1 cellular context compared by ENCODE assay signal in genomic region chrX:53686151-53686885, GRCh38.
A peak's percentile ranks its signal among the peaks of the same experiment; 100 is the strongest.
TF ChIP-seq lines count a peak whose summit lies in the region.

TSS of gene HUWE1 (minus strand) at chrX:53686719. CDS start at chrX:53654107, 32,612 bp downstream.

TF ChIP-seq in HEK293, 187 proteins besides CTCF, POLR2A, EP300 and RAD21 (continued from another document and continues in another):
- TF ChIP-seq ELK4 (IDR thresholded peaks at IDR 0.05; ENCODE audit: borderline replicate concordance, low read depth, low read length) (no peak), KLF9 (tag by site-specific recombination; IDR thresholded peaks at IDR 0.05; ENCODE audit: low read depth) (peak; percentile 73), ZNF610 (tag by site-specific recombination; IDR thresholded peaks at IDR 0.05; ENCODE audit: borderline replicate concordance) (0 out of 2 replicates have a peak, but pooled peaks have one; percentile 47), AEBP2 (tag by site-specific recombination; IDR thresholded peaks at IDR 0.05; ENCODE audit: borderline replicate concordance) (no peak), PRDM2 (tag by site-specific recombination; IDR thresholded peaks at IDR 0.05; ENCODE audit: borderline replicate concordance) (no peak), SP3 (tag by site-specific recombination; IDR thresholded peaks at IDR 0.05) (peak; percentile 79), ZNF548 (tag by site-specific recombination; IDR thresholded peaks at IDR 0.05) (no peak), ZNF670 (tag by site-specific recombination; IDR thresholded peaks at IDR 0.05; ENCODE audit: low read depth) (no peak), ZNF146 (tag by site-specific recombination; IDR thresholded peaks at IDR 0.05) (no peak; the same call in 1 of the 2 replicates), ZNF660 (tag by site-specific recombination; IDR thresholded peaks at IDR 0.05) (0 out of 2 replicates have a peak, but pooled peaks have one; percentile 26), MEIS1 (CRISPR knock-in tag; IDR thresholded peaks at IDR 0.05; ENCODE audit: borderline replicate concordance) (no peak), ZNF747 (tag by site-specific recombination; IDR thresholded peaks at IDR 0.05) (no peak), OVOL3 (tag by site-specific recombination; IDR thresholded peaks at IDR 0.05) (no peak), ZEB2 (tag by site-specific recombination; IDR thresholded peaks at IDR 0.05) (peak; percentile 86), ZNF324 (tag by site-specific recombination; IDR thresholded peaks at IDR 0.05) (peak; percentile 69; the same call in 1 of the 2 replicates), TSHZ1 (tag by site-specific recombination; IDR thresholded peaks at IDR 0.05; ENCODE audit: borderline replicate concordance) (no peak), ZNF157 (tag by site-specific recombination; IDR thresholded peaks at IDR 0.05) (no peak), ZNF292 (tag by site-specific recombination; IDR thresholded peaks at IDR 0.05; ENCODE audit: borderline replicate concordance, low read depth) (no peak), ZNF837 (tag by site-specific recombination; IDR thresholded peaks at IDR 0.05) (no peak), ZNF423 (tag by site-specific recombination; IDR thresholded peaks at IDR 0.05) (peak; percentile 83), ZBTB17 (tag by site-specific recombination; IDR thresholded peaks at IDR 0.05) (peak; percentile 80), WT1 (tag by site-specific recombination; IDR thresholded peaks at IDR 0.05) (0 out of 2 replicates have a peak, but pooled peaks have one; percentile 55), ZNF23 (tag by site-specific recombination; IDR thresholded peaks at IDR 0.05; ENCODE audit: borderline replicate concordance) (no peak), ZIC2 (tag by site-specific recombination; IDR thresholded peaks at IDR 0.05) (no peak; the same call in 1 of the 2 replicates), ZNF169 (tag by site-specific recombination; IDR thresholded peaks at IDR 0.05) (no peak), PRDM10 (tag by site-specific recombination; IDR thresholded peaks at IDR 0.05) (peak; percentile 50; the same call in 1 of the 2 replicates), GLIS2 (tag by site-specific recombination; IDR thresholded peaks at IDR 0.05) (peak; percentile 95), GLIS1 (tag by site-specific recombination; IDR thresholded peaks at IDR 0.05) (peak; percentile 81), ZNF274 (IDR thresholded peaks at IDR 0.05; ENCODE audit: low read length) (no peak), ZNF274 (tag by site-specific recombination; IDR thresholded peaks at IDR 0.05; ENCODE audit: borderline replicate concordance) (no peak), ZNF623 (tag by site-specific recombination; IDR thresholded peaks at IDR 0.05) (no peak), ZNF24 (tag by site-specific recombination; IDR thresholded peaks at IDR 0.05) (peak; percentile 81), HOXD13 (CRISPR knock-in tag; IDR thresholded peaks at IDR 0.05; ENCODE audit: borderline replicate concordance) (no peak), ZFP41 (tag by site-specific recombination; IDR thresholded peaks at IDR 0.05; ENCODE audit: borderline replicate concordance) (no peak), YY1 (tag by site-specific recombination; IDR thresholded peaks at IDR 0.05) (peak; percentile 51; the same call in 1 of the 2 replicates), ZNF37A (tag by site-specific recombination; IDR thresholded peaks at IDR 0.05) (no peak), ZNF121 (tag by site-specific recombination; IDR thresholded peaks at IDR 0.05) (0 out of 2 replicates have a peak, but pooled peaks have one; percentile 19), ZNF704 (tag by site-specific recombination; IDR thresholded peaks at IDR 0.05) (no peak), ZNF175 (tag by site-specific recombination; IDR thresholded peaks at IDR 0.05) (no peak), ZNF561 (tag by site-specific recombination; IDR thresholded peaks at IDR 0.05; ENCODE audit: borderline replicate concordance) (peak; percentile 63; the same call in 1 of the 2 replicates), ZXDB (tag by site-specific recombination; IDR thresholded peaks at IDR 0.05) (peak; percentile 92), ZNF549 (tag by site-specific recombination; IDR thresholded peaks at IDR 0.05) (no peak), ZNF362 (tag by site-specific recombination; IDR thresholded peaks at IDR 0.05) (no peak), ZNF521 (tag by site-specific recombination; IDR thresholded peaks at IDR 0.05) (no peak)
